ENCODE assay signal across 8 cellular contexts in the genomic region with DNA sequence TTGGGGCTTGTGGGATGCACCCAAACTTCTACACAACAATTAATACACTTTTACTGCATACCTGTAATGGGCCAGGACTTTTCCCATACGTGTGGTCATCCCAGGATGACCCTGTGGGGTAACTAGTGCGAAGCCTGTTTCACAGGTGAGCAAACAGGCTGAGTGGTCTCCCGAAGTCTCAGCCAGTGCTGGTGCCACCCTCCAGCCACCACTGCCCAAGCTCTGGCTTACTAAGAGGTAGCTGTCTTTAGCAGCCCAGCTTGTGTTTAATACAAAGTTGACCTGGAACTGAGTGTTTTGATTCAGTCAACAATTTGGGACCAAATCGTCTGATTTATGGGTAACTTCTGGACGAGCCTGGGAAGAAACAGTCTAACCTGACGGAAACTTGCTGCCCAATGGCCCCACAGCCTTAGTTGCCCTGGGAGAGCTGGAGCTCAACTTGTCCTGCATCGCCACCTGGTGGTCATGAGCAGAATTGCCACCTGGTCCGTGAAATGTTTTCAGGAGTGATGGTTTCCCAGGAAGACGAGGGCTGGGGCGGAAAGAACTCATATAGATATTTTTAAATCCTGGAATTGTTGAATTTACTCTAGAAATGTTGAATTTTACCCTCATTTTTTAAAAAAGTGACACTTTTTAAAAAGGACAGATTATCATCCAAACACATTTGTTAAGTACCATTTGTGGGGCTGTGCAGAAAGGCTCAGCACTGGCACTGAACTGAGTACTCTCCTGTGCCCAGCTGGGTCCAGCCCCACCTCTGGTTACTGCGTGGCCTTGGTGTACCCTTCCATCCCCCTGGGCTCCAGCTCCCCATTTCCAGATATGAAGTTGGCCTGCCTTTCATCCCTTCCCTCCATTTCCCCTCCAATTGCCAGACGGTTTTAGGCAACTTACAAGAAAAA.
DNase-seq lines count a peak whose midpoint lies in the region; ATAC-seq and TF ChIP-seq lines count a peak whose summit lies in the region.

No MANE protein-coding gene starts in this region.

- no peak overlapping the region for H3K27ac ChIP-seq in WERI-Rb-1
- no peak overlapping the region for H3K27ac ChIP-seq in breast epithelium

- no peaks in the 10 kb centered on the region for H3K36me3 ChIP-seq in WERI-Rb-1
- no peaks in the 10 kb centered on the region for H3K36me3 ChIP-seq in breast epithelium

- no peak for ATAC-seq in GM19328 (IDR thresholded peaks at IDR 0.05; ENCODE audit: unreplicated experiment)

- no peaks in the 10 kb centered on the region for H3K4me1 ChIP-seq in breast epithelium

- DNase-seq in AG20443 (ENCODE audit: low spot score) (peak; percentile 89), GM19240 (ENCODE audit: insufficient read length, low spot score) (peak; percentile 80), NCI-H2029 treated with DMSO at 0.1 percent for 48 hours (lab: John Stamatoyannopoulos, UW) (peak; percentile 75), WERI-Rb-1 (peak; percentile 78), breast epithelium (ENCODE audit: low spot score in 2 of 2) (peak; percentile 88 to 91), iris pigment epithelial cell (ENCODE audit: low read depth) (peak; percentile 75)
- DNase-seq in stimulated activated CD4-positive, alpha-beta T cell treated with anti-CD3 and anti-CD28 coated beads, Interleukin-15, amount 100 ng/mL, for 48 hours (ENCODE audit: low read depth in 2 of 2) = peak; percentile 66 to 67

- H3K4me3 ChIP-seq in WERI-Rb-1 (ENCODE audit: low read depth, low read length) (no peak overlapping the region), breast epithelium (no peak overlapping the region)

- intact Hi-C loops in breast epithelium (cut with DNase I; ENCODE audit: low total_unique reads) = loop anchor here (5.0 kb wide), 1 partner anchor 235 kb away; no protein-coding TSS in a partner anchor

- H3K9me3 ChIP-seq in WERI-Rb-1 (ENCODE audit: severe bottlenecking) (no peaks in the 10 kb centered on the region), breast epithelium (no peaks in the 10 kb centered on the region)

- no peak for TF ChIP-seq POLR2A in breast epithelium (IDR thresholded peaks at IDR 0.05)

- H3K27me3 ChIP-seq in WERI-Rb-1 (ENCODE audit: insufficient read depth, low read depth, severe bottlenecking) = no peaks in the 10 kb centered on the region
- H3K27me3 ChIP-seq in breast epithelium = no peaks in the 10 kb centered on the region

- peak; percentile 82 for TF ChIP-seq CTCF in WERI-Rb-1 (IDR thresholded peaks at IDR 0.05; ENCODE audit: low read depth, low read length)
- peak; percentile 99 for TF ChIP-seq CTCF in breast epithelium (IDR thresholded peaks at IDR 0.05)
